21 cellular contexts compared by ENCODE assay signal in the genomic region with DNA sequence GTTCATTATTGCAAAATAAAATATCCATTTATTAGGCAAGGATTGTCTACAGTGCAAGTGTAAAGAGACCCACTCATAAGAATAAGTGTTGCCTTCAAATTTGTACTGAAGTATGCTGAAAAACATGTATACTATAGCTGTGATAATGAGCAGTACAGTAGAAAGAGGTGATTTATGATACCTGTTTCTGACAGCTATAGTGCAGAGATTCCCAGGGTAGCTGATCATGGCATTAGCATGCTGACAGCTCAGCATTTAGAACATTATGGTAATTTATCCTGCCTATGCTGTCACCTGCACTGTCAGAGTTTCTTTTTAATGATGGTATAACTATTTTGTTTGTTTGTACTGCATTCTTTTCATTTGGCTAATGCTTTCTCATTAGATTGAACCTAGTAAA.
DNase-seq lines count a peak whose midpoint lies in the region; ATAC-seq and TF ChIP-seq lines count a peak whose summit lies in the region.
"Had no signal": no experiment of that assay in that cellular context is flagged by ENCODE, and none has a peak within 500 bp of the region (broad histone marks: within the 10 kb centered on the region; RNA-seq: fewer than 3 reads in every experiment).

No MANE protein-coding gene starts in this region.

- DNase-seq in NCI-H748 (lab: John Stamatoyannopoulos, UW; ENCODE audit: unreplicated experiment), result peak; percentile 6
- DNase-seq in NCI-H748 treated with DMSO at 0.1 percent for 48 hours (lab: John Stamatoyannopoulos, UW), result no peak
- peak in 2 of 3 experiments; percentile 41 to 86 for DNase-seq in NCI-H1417 (lab: John Stamatoyannopoulos, UW)
- DNase-seq in NCI-H2227 (lab: John Stamatoyannopoulos, UW; ENCODE audit: unreplicated experiment), result peak; percentile 7
- DNase-seq in putamen (ENCODE audit: low spot score), result peak; percentile 5
- DNase-seq in NOMO-1 treated with dmso at 0.1 percent for 144 hours (lab: John Stamatoyannopoulos, UW; ENCODE audit: unreplicated experiment), result no peak
- no peak for DNase-seq in ascending aorta (ENCODE audit: low spot score in 2 of 2)
- DNase-seq: BE2C, DMS153, GM23248, H9, MM.1S, NCI-H1048, NCI-H226, NCI-H510A treated with DMSO at 0.1 percent for 48 hours, T-cell had no signal

- no peaks in the 10 kb centered on the region for H3K27me3 ChIP-seq in ascending aorta
- H3K27me3 ChIP-seq: BE2C had no signal

- no peaks in the 10 kb centered on the region for H3K4me1 ChIP-seq in ascending aorta

- no peak for TF ChIP-seq CTCF in ascending aorta (IDR thresholded peaks at IDR 0.05)

- H3K9me3 ChIP-seq in ascending aorta, result no peaks in the 10 kb centered on the region
- H3K9me3 ChIP-seq: BE2C had no signal

- no peak for ATAC-seq in GM19035 (IDR thresholded peaks at IDR 0.05; ENCODE audit: unreplicated experiment)
- ATAC-seq: HepG2, K562, SK-N-SH treated with all-trans-retinoic acid at 6 μM for 48 hours, T-cell had no signal

- H3K36me3 ChIP-seq in ascending aorta, result no peaks in the 10 kb centered on the region
- H3K36me3 ChIP-seq: BE2C had no signal

- H3K4me3 ChIP-seq in ascending aorta, result no peak overlapping the region
- H3K4me3 ChIP-seq: GM23248, K562 had no signal

- intact Hi-C loops in ascending aorta (cut with DNase I), result no loop called here

- H3K27ac ChIP-seq in ascending aorta, result no peak overlapping the region
- H3K27ac ChIP-seq: GM23248, HL-60 had no signal

Comparison
In these comparisons a context has a peak if more than half of its experiments do, and no peak if none do; other contexts are left out.
1. DNase-seq: peak in NCI-H748 (single experiment), NCI-H1417 (2 of 3), NCI-H2227 (single experiment) and putamen (single experiment); none in NCI-H748 treated with DMSO at 0.1 percent for 48 hours (single experiment), NOMO-1 treated with dmso at 0.1 percent for 144 hours (single experiment) and ascending aorta (0 of 2).